ENCODE assay signal across 29 cellular contexts in the genomic region with DNA sequence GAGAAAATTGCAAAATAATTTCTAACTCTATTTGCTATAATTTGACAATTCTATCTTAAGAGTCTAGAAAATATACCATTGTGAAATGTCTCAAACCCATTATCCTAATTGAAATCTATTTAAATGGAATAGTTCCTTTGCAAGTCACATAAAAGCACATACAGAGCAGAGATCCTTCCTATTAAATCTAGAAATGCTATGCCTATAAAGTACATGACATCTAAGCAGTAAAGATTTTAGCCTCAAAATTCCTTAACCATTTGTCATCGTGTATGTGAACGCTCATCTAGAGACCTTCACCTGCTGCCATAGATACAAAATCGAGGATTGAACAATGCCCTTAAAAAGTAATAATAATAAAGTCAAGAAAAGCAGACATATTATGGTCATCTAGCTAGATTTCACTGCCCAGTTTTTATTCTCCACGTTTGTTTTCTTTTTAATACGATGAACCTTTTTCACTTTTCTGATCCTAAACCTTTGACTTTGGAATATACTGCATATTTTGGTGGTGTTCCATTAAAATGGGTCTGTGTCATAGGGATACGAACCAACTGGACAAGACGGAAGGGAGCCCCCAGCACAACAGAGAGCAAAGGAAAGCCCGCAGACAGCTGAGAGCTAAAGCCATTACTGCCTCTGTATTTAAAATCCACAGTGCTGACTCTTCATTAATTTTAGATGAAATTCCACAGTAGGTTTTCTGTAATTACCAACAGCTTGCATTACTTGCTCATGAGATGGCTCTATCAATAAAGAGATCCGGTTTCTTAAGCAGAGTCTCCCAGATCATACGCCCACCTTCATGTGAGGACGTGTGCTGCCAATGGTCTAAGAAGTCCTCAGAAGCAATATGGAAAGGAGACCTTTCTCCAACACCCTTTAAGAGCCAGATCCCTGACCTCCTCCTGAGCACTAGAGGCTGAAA. TPM values are rescaled to one million over a fixed set of nuclear protein-coding genes. Genes with fewer than 3 reads are reported as not detected.
DNase-seq lines count a peak whose midpoint lies in the region; ATAC-seq, FAIRE-seq and TF ChIP-seq lines count a peak whose summit lies in the region.
"Had no signal": no experiment of that assay in that cellular context is flagged by ENCODE, and none has a peak within 500 bp of the region (broad histone marks: within the 10 kb centered on the region; RNA-seq: fewer than 3 reads in every experiment).

No MANE protein-coding gene starts in this region.

- POLR2A ChIA-PET in MCF 10A (lab: Yijun Ruan, JAX), result interaction anchor here (0.6 kb wide), 1 partner anchor 270 kb away, joined by 3 read pairs; no protein-coding TSS in a partner anchor
- POLR2A ChIA-PET in SK-N-SH (lab: Yijun Ruan, JAX), result no interaction called here

- no peaks in the 10 kb centered on the region for H3K9me3 Mint-ChIP-seq in MCF 10A (ENCODE audit: unreplicated experiment)
- H3K9me3 Mint-ChIP-seq: activated CD4-positive, alpha-beta T cell treated with anti-CD3 and anti-CD28 coated beads, Interleukin-2, amount 10 ng/mL, durations not matched to agents 24 days and 14 days; activated naive CD4-positive, alpha-beta T cell treated with anti-CD3 and anti-CD28 coated beads, Interleukin-2, amount 50 U/mL, for 72 hours; activated T-helper 1 cell treated with anti-CD3 and anti-CD28 coated beads, Interleukin-12 subunit alpha, Interleukin-12 subunit beta, Interleukin-2, Interleukin-4 antibody, amounts not matched to agents 30 ng/mL and 10 ng/mL and 1 ng/mL, durations not matched to agents 14 hours and 24 hours and 36 hours; CD8-positive, alpha-beta memory T cell; effector memory CD8-positive, alpha-beta T cell had no signal

- H2AFZ ChIP-seq in SK-N-SH (ENCODE audit: low read depth), result no peak overlapping the region

- no peak for FAIRE-seq in urothelium cell line (lab: Jason Lieb, UNC)

- no peaks in the 10 kb centered on the region for H3K36me3 ChIP-seq in breast epithelium
- peaks cover 0 to 3% of the 10 kb centered on the region in 2 experiments for H3K36me3 ChIP-seq in SK-N-SH (replicated peaks in 1 of 2; ENCODE audit: control insufficient read depth in 1 of 2, insufficient read depth in 2 of 2, low read length in 1 of 2)
- H3K36me3 ChIP-seq: ascending aorta, esophagus squamous epithelium, stomach, tibial nerve had no signal

- H3K4me1 Mint-ChIP-seq in MCF 10A (ENCODE audit: insufficient read depth, unreplicated experiment), result peaks cover 35% of the 10 kb centered on the region
- H3K4me1 Mint-ChIP-seq: activated CD8-positive, alpha-beta memory T cell treated with anti-CD3 and anti-CD28 coated beads, Interleukin-2, amount 10 ng/mL, durations not matched to agents 7 days and 5 days had no signal

- H3K9me3 ChIP-seq in breast epithelium, result no peaks in the 10 kb centered on the region
- no peaks in the 10 kb centered on the region for H3K9me3 ChIP-seq in SK-N-SH
- H3K9me3 ChIP-seq: ascending aorta, esophagus squamous epithelium, stomach, tibial nerve had no signal

- H3K27ac ChIP-seq in breast epithelium (no peak overlapping the region), SK-N-SH (ENCODE audit: low read depth in 2 of 2, low read length in 1 of 2) (peak overlapping the region; percentile 54 to 89)
- H3K27ac ChIP-seq: esophagus squamous epithelium, stomach had no signal

- WGBS in SK-N-SH (ENCODE audit: low lambda C conversion rate), result 76% methylated on average over 11 of the region's 11 CpGs

- TF ChIP-seq RAD21 in SK-N-SH (IDR thresholded peaks at IDR 0.05; ENCODE audit: low read length), result no peak

- DNase-seq in MCF 10A (ENCODE audit: unreplicated experiment) (no peak), breast epithelium (ENCODE audit: low spot score in 2 of 2) (no peak), SK-N-SH (no peak), glomerular visceral epithelial cell (ENCODE audit: extremely low spot score) (peak; percentile 31), urothelium cell line (ENCODE audit: low spot score) (peak; percentile 41), cerebellum (ENCODE audit: low spot score) (no peak)
- DNase-seq: 8988T; activated CD4-positive, alpha-beta T cell treated with anti-CD3 and anti-CD28 coated beads, Interleukin-2, amount 10 ng/mL, durations not matched to agents 24 days and 14 days; activated CD8-positive, alpha-beta memory T cell treated with anti-CD3 and anti-CD28 coated beads, Interleukin-2, amount 10 ng/mL, durations not matched to agents 7 days and 5 days; AML-193; CD8-positive, alpha-beta memory T cell; DMS153; effector memory CD8-positive, alpha-beta T cell; esophagus squamous epithelium; GF-D8; NCI-H187; NCI-H345; nucleus accumbens; OCI-M1; retina; stimulated activated CD4-positive, alpha-beta T cell treated with anti-CD3 and anti-CD28 coated beads, Interleukin-12 subunit alpha, Interleukin-12 subunit beta, amount 100 ng/mL, for 4 hours; stomach; T-helper 17 cell had no signal

- TF ChIP-seq EP300 in SK-N-SH (IDR thresholded peaks at IDR 0.05; ENCODE audit: borderline replicate concordance in 1 of 2, low read depth in 1 of 2, low read length in 1 of 2), result no peak

- H3K27me3 Mint-ChIP-seq in MCF 10A (ENCODE audit: insufficient read depth, unreplicated experiment), result no peaks in the 10 kb centered on the region
- H3K27me3 Mint-ChIP-seq: activated CD4-positive, alpha-beta T cell treated with anti-CD3 and anti-CD28 coated beads, Interleukin-2, amount 10 ng/mL, durations not matched to agents 24 days and 14 days; activated CD8-positive, alpha-beta memory T cell treated with anti-CD3 and anti-CD28 coated beads, Interleukin-2, amount 10 ng/mL, durations not matched to agents 7 days and 5 days; effector memory CD8-positive, alpha-beta T cell; T-helper 17 cell had no signal

- peaks cover 86% of the 10 kb centered on the region for H3K79me2 ChIP-seq in SK-N-SH (ENCODE audit: insufficient read depth)

- TF ChIP-seq POLR2A in breast epithelium (IDR thresholded peaks at IDR 0.05), result no peak

- H3K27me3 ChIP-seq in breast epithelium (no peaks in the 10 kb centered on the region), SK-N-SH (ENCODE audit: insufficient read depth) (no peaks in the 10 kb centered on the region)
- H3K27me3 ChIP-seq: ascending aorta, esophagus squamous epithelium, stomach, tibial nerve had no signal

- peak overlapping the region; percentile 0; the same call in 1 of the 2 replicates for H3K9ac ChIP-seq in SK-N-SH

- peaks cover 11% of the 10 kb centered on the region for H3K36me3 Mint-ChIP-seq in MCF 10A (ENCODE audit: insufficient read depth, unreplicated experiment)
- H3K36me3 Mint-ChIP-seq: activated CD8-positive, alpha-beta memory T cell treated with anti-CD3 and anti-CD28 coated beads, Interleukin-2, amount 10 ng/mL, durations not matched to agents 7 days and 5 days; activated naive CD4-positive, alpha-beta T cell treated with anti-CD3 and anti-CD28 coated beads, Interleukin-2, amount 50 U/mL, for 72 hours had no signal

- peaks cover 39% of the 10 kb centered on the region for H3F3A ChIP-seq in SK-N-SH (replicated peaks; ENCODE audit: insufficient read depth)

- intact Hi-C loops in MCF 10A (cut with micrococcal nuclease) (no loop called here), breast epithelium (cut with DNase I; ENCODE audit: low total_unique reads) (no loop called here)

- H3K4me3 ChIP-seq in breast epithelium (no peak overlapping the region), SK-N-SH (ENCODE audit: low read depth in 2 of 2, low read length in 1 of 2) (no peak overlapping the region)
- H3K4me3 ChIP-seq: ascending aorta, esophagus squamous epithelium, stomach, tibial nerve had no signal

- no peaks in the 10 kb centered on the region for H4K20me1 ChIP-seq in SK-N-SH (ENCODE audit: insufficient read depth)

- no TSS peak for BruUV-seq in MCF 10A (replicated peaks; lab: Mats Ljungman, UMichigan)

- no peaks in the 10 kb centered on the region for H3K9me2 ChIP-seq in SK-N-SH

- CTCF ChIA-PET in MCF 10A (lab: Yijun Ruan, JAX), result no interaction called here
- CTCF ChIA-PET in SK-N-SH (lab: Yijun Ruan, JAX), result interaction anchor here (0.8 to 2.4 kb wide), 8 partner anchors 9 to 183 kb away, joined by 3 to 9 read pairs (median 3); no protein-coding TSS in a partner anchor

- no peak for ATAC-seq in GM21723 (IDR thresholded peaks at IDR 0.05; ENCODE audit: unreplicated experiment)
- ATAC-seq in HG02678 (IDR thresholded peaks at IDR 0.05; ENCODE audit: unreplicated experiment), result no peak
- ATAC-seq: activated CD8-positive, alpha-beta memory T cell treated with anti-CD3 and anti-CD28 coated beads, Interleukin-2, amount 10 ng/mL, durations not matched to agents 7 days and 5 days; activated naive CD4-positive, alpha-beta T cell treated with anti-CD3 and anti-CD28 coated beads, Interleukin-2, amount 50 U/mL, for 72 hours; effector memory CD8-positive, alpha-beta T cell; T-helper 17 cell had no signal

- H3K4me1 ChIP-seq in breast epithelium, result peaks cover 2 to 6% of the 10 kb centered on the region in 2 donors
- H3K4me1 ChIP-seq in SK-N-SH (ENCODE audit: control insufficient read depth in 1 of 2, insufficient read depth in 2 of 2, low read depth in 1 of 2, low read length in 1 of 2), result peaks cover 29 to 44% of the 10 kb centered on the region in 2 experiments

- no peak overlapping the region for H3K4me3 Mint-ChIP-seq in MCF 10A (ENCODE audit: unreplicated experiment)
- H3K4me3 Mint-ChIP-seq: activated CD4-positive, alpha-beta T cell treated with anti-CD3 and anti-CD28 coated beads, Interleukin-2, amount 10 ng/mL, durations not matched to agents 24 days and 14 days; activated CD8-positive, alpha-beta memory T cell treated with anti-CD3 and anti-CD28 coated beads, Interleukin-2, amount 10 ng/mL, durations not matched to agents 7 days and 5 days; activated T-helper 1 cell treated with anti-CD3 and anti-CD28 coated beads, Interleukin-12 subunit alpha, Interleukin-12 subunit beta, Interleukin-2, Interleukin-4 antibody, amounts not matched to agents 30 ng/mL and 10 ng/mL and 1 ng/mL, durations not matched to agents 14 hours and 24 hours and 36 hours; CD8-positive, alpha-beta memory T cell; effector memory CD8-positive, alpha-beta T cell; T-helper 17 cell had no signal

- peak overlapping the region; percentile 35 for H3K27ac Mint-ChIP-seq in MCF 10A (ENCODE audit: low read depth, unreplicated experiment)
- H3K27ac Mint-ChIP-seq: activated CD4-positive, alpha-beta T cell treated with anti-CD3 and anti-CD28 coated beads, Interleukin-2, amount 10 ng/mL, durations not matched to agents 24 days and 14 days; activated CD8-positive, alpha-beta memory T cell treated with anti-CD3 and anti-CD28 coated beads, Interleukin-2, amount 10 ng/mL, durations not matched to agents 7 days and 5 days; activated naive CD4-positive, alpha-beta T cell treated with anti-CD3 and anti-CD28 coated beads, Interleukin-2, amount 50 U/mL, for 72 hours; activated T-helper 1 cell treated with anti-CD3 and anti-CD28 coated beads, Interleukin-12 subunit alpha, Interleukin-12 subunit beta, Interleukin-2, Interleukin-4 antibody, amounts not matched to agents 30 ng/mL and 10 ng/mL and 1 ng/mL, durations not matched to agents 14 hours and 24 hours and 36 hours; T-helper 17 cell had no signal

- TF ChIP-seq CTCF in MCF 10A (IDR thresholded peaks at IDR 0.05; ENCODE audit: unreplicated experiment) (no peak), breast epithelium (IDR thresholded peaks at IDR 0.05) (no peak), SK-N-SH (IDR thresholded peaks at IDR 0.05) (no peak)

- H3K4me2 ChIP-seq in SK-N-SH, result peak overlapping the region; percentile 28; the same call in 1 of the 2 replicates

RNA-seq across cellular contexts. Expression of a gene that starts 17.6 kb away (rescaled TPM):
- total RNA-seq in MCF 10A (2022) (33.7 and 42.2 TPM in 2 replicates), breast epithelium (10 to 100 TPM; 47.5 to 70.7 (median 69.6) TPM), cerebellum (26.9 TPM)
- polyA plus RNA-seq in SK-N-SH (2012; rRNA removed), result 24.0 and 30.7 TPM in 2 replicates
- polyA plus RNA-seq in SK-N-SH (2012; cell fraction: cytosol; rRNA removed), result 26.9 and 29.1 TPM in 2 replicates
- 24.0 and 32.4 TPM in 2 replicates for polyA plus RNA-seq in SK-N-SH (2012; cell fraction: nucleus; rRNA removed)

Comparison
In these comparisons a context has a peak if more than half of its experiments do, and no peak if none do; other contexts are left out.
1. DNase-seq: peak in glomerular visceral epithelial cell (single experiment) and urothelium cell line (single experiment); none in MCF 10A (single experiment), breast epithelium (0 of 2), SK-N-SH (single experiment) and cerebellum (single experiment).
2. H3K27ac ChIP-seq: peak in SK-N-SH (2 of 2); none in breast epithelium (0 of 2).